ENCODE assay signal across 17 cellular contexts in the genomic region with DNA sequence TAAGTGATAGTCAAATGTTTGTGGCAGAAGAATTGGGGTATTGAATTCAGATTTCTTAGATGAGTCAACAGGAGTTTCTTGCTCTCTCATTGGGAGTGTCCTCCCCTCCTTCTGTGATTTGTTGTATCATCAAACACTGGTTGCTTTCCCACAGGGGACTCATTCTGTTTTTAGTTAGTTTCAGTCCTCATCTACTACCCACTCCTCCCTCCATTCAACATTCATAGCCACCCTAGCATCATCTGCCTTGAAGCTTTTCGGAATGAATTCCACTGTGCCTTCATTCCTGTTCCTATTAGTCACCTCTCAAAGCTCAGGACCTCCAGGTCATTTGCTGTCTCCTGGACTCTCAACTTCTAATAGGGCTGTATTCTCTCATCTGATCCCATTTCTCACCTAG. TPM values are rescaled to one million over a fixed set of nuclear protein-coding genes. Genes with fewer than 3 reads are reported as not detected.
DNase-seq lines count a peak whose midpoint lies in the region; ATAC-seq and TF ChIP-seq lines count a peak whose summit lies in the region.
"Had no signal": no experiment of that assay in that cellular context is flagged by ENCODE, and none has a peak within 500 bp of the region (broad histone marks: within the 10 kb centered on the region; RNA-seq: fewer than 3 reads in every experiment).

No MANE protein-coding gene starts in this region.

- H3K27ac ChIP-seq in right lobe of liver (no peak overlapping the region), ascending aorta (no peak overlapping the region)
- H3K27ac ChIP-seq: BLaER1, heart right ventricle, left ventricle myocardium inferior had no signal

- H3K9me3 ChIP-seq in right lobe of liver (no peaks in the 10 kb centered on the region), ascending aorta (no peaks in the 10 kb centered on the region)
- H3K9me3 ChIP-seq: BLaER1, heart right ventricle, left ventricle myocardium inferior had no signal

- ATAC-seq in GM19467 (IDR thresholded peaks at IDR 0.05; ENCODE audit: unreplicated experiment) (peak; percentile 50), HG03565 (IDR thresholded peaks at IDR 0.05; ENCODE audit: unreplicated experiment) (peak; percentile 77), right lobe of liver (no peak), GM19397 (IDR thresholded peaks at IDR 0.05; ENCODE audit: unreplicated experiment) (no peak)
- ATAC-seq: heart right ventricle had no signal

- H3K27me3 ChIP-seq in right lobe of liver (no peaks in the 10 kb centered on the region), ascending aorta (no peaks in the 10 kb centered on the region)
- H3K27me3 ChIP-seq: BLaER1, heart right ventricle had no signal

- H3K36me3 ChIP-seq in right lobe of liver = no peaks in the 10 kb centered on the region
- no peaks in the 10 kb centered on the region for H3K36me3 ChIP-seq in ascending aorta
- H3K36me3 ChIP-seq: BLaER1, heart right ventricle, left ventricle myocardium inferior had no signal

- no peak for TF ChIP-seq CTCF in right lobe of liver (IDR thresholded peaks at IDR 0.05)
- no peak for TF ChIP-seq CTCF in ascending aorta (IDR thresholded peaks at IDR 0.05)

- no peaks in the 10 kb centered on the region for H3K4me1 ChIP-seq in right lobe of liver
- no peaks in the 10 kb centered on the region for H3K4me1 ChIP-seq in ascending aorta
- H3K4me1 ChIP-seq: BLaER1, heart right ventricle, left ventricle myocardium inferior had no signal

- 33% methylated on average over 1 of the region's 1 CpG for WGBS in right lobe of liver (ENCODE audit: insufficient coverage, low coverage, low lambda C conversion rate, missing lambda C conversion rate)

- no peak for TF ChIP-seq POLR2A in right lobe of liver (IDR thresholded peaks at IDR 0.05)

- H3K4me3 ChIP-seq in right lobe of liver = no peak overlapping the region
- no peak overlapping the region for H3K4me3 ChIP-seq in ascending aorta
- H3K4me3 ChIP-seq: BLaER1, heart right ventricle, left ventricle myocardium inferior had no signal

- intact Hi-C loops in right lobe of liver (cut with DNase I) = no loop called here
- intact Hi-C loops in ascending aorta (cut with DNase I) = no loop called here

- DNase-seq in GM03348 (ENCODE audit: low spot score) = peak; percentile 5
- DNase-seq in foreskin melanocyte = peak; percentile 51
- no peak for DNase-seq in right lobe of liver
- no peak for DNase-seq in mucosa of gallbladder (ENCODE audit: low spot score)
- no peak for DNase-seq in ascending aorta (ENCODE audit: low spot score in 2 of 2)
- DNase-seq: activated CD4-positive, alpha-beta memory T cell treated with anti-CD3 and anti-CD28 coated beads for 36 hours; heart right ventricle; left ventricle myocardium inferior; NCI-H2029 treated with DMSO at 0.1 percent for 48 hours; stimulated activated CD4-positive, alpha-beta T cell treated with anti-CD3 and anti-CD28 coated beads, Interleukin-2, amount 100 ng/mL, for 48 hours; stimulated activated naive B cell treated with anti-CD40 and anti-IgM and Interleukin-4, amounts not matched to agents 10 μg/mL and 1 μg/mL and 100 μg/mL, for 72 hours; T1000 had no signal

RNA-seq across cellular contexts. Expression of a gene that starts 31.5 kb away (rescaled TPM):
- 1 to 10 TPM in 1 of 6 experiments, under 1 TPM in 5; 0.19 to 1.0 (median 0.70) TPM for total RNA-seq in right lobe of liver
- 5.9 TPM for total RNA-seq in mucosa of gallbladder
- not detected for total RNA-seq in ascending aorta
- total RNA-seq: LHCN-M2 had no signal

Comparison
In these comparisons a context has a peak if more than half of its experiments do, and no peak if none do; other contexts are left out.
1. DNase-seq: peak in GM03348 (single experiment) and foreskin melanocyte (single experiment); none in right lobe of liver (0 of 3), mucosa of gallbladder (single experiment) and ascending aorta (0 of 2).
2. ATAC-seq: peak in GM19467 (single experiment) and HG03565 (single experiment); none in right lobe of liver (0 of 4) and GM19397 (single experiment).